In genomic region chr12:123100882-123101281, GRCh38 we compare ENCODE assay signal across 17 cellular contexts. TPM values are rescaled to one million over a fixed set of nuclear protein-coding genes. Genes with fewer than 3 reads are reported as not detected.
DNase-seq lines count a peak whose midpoint lies in the region; ATAC-seq and TF ChIP-seq lines count a peak whose summit lies in the region.
"Had no signal": no experiment of that assay in that cellular context is flagged by ENCODE, and none has a peak within 500 bp of the region (broad histone marks: within the 10 kb centered on the region; RNA-seq: fewer than 3 reads in every experiment).

No MANE protein-coding gene starts in this region.

- intact Hi-C loops in left ventricle myocardium inferior (cut with micrococcal nuclease) (no loop called here), cardiac septum (cut with DNase I) (no loop called here), left lung (cut with DNase I) (no loop called here), ascending aorta (cut with DNase I) (no loop called here)

- H3K9me3 ChIP-seq in left ventricle myocardium inferior (replicated peaks) = no peaks in the 10 kb centered on the region
- H3K9me3 ChIP-seq in CD4-positive, CD25-positive, alpha-beta regulatory T cell (ENCODE audit: control insufficient read depth in 2 of 2, low read length in 2 of 2) = no peaks in the 10 kb centered on the region
- no peaks in the 10 kb centered on the region for H3K9me3 ChIP-seq in left lung
- H3K9me3 ChIP-seq in ascending aorta = no peaks in the 10 kb centered on the region

- H3K4me3 Mint-ChIP-seq in CD4-positive, CD25-positive, alpha-beta regulatory T cell = no peak overlapping the region
- H3K4me3 Mint-ChIP-seq: CD8-positive, alpha-beta T cell; GM23338 had no signal

- H3K36me3 ChIP-seq in left ventricle myocardium inferior = no peaks in the 10 kb centered on the region
- H3K36me3 ChIP-seq in CD4-positive, CD25-positive, alpha-beta regulatory T cell (ENCODE audit: control insufficient read depth, insufficient read depth, low read length) = peaks cover 2% of the 10 kb centered on the region
- H3K36me3 ChIP-seq in left lung = no peaks in the 10 kb centered on the region
- H3K36me3 ChIP-seq in ascending aorta = no peaks in the 10 kb centered on the region

- TF ChIP-seq CTCF in left ventricle myocardium inferior (IDR thresholded peaks at IDR 0.05; ENCODE audit: borderline replicate concordance) (no peak), left lung (IDR thresholded peaks at IDR 0.05) (no peak), foreskin keratinocyte (conservative IDR thresholded peaks at IDR 0.05) (no peak), ascending aorta (IDR thresholded peaks at IDR 0.05) (no peak)

- H3K27ac ChIP-seq in left ventricle myocardium inferior (replicated peaks) (peak overlapping the region; percentile 91), left lung (peak overlapping the region; percentile 33), foreskin keratinocyte (no peak overlapping the region), ascending aorta (no peak overlapping the region)
- no peak overlapping the region for H3K27ac ChIP-seq in CD4-positive, CD25-positive, alpha-beta regulatory T cell (ENCODE audit: insufficient read depth, low read length, poor library complexity, severe bottlenecking)
- H3K27ac ChIP-seq: C4-2B, HL-60 had no signal

- DNase-seq in left ventricle myocardium inferior (no peak), cardiac septum (ENCODE audit: low spot score) (no peak), left lung (no peak), foreskin keratinocyte (no peak), ascending aorta (ENCODE audit: low spot score in 2 of 2) (no peak)
- DNase-seq in CD4-positive, CD25-positive, alpha-beta regulatory T cell = no peak
- DNase-seq in activated CD4-positive, alpha-beta T cell treated with anti-CD3 and anti-CD28 coated beads for 4 hours = no peak
- DNase-seq: ACHN; CD8-positive, alpha-beta T cell; COR-L47; DMS153; EL; H7 had no signal

- H3K27ac Mint-ChIP-seq in CD4-positive, CD25-positive, alpha-beta regulatory T cell = peak overlapping the region; percentile 14 to 62 (median 52)
- H3K27ac Mint-ChIP-seq: CD8-positive, alpha-beta T cell; GM23338 had no signal

- no peak for ATAC-seq in CD4-positive, CD25-positive, alpha-beta regulatory T cell (ENCODE audit: low read depth in 2 of 2)
- peak; percentile 73 for ATAC-seq in left lung
- no peak for ATAC-seq in foreskin keratinocyte
- ATAC-seq: CD8-positive, alpha-beta T cell had no signal

- H3K27me3 ChIP-seq in left ventricle myocardium inferior (ENCODE audit: low read depth) (no peaks in the 10 kb centered on the region), left lung (no peaks in the 10 kb centered on the region), foreskin keratinocyte (no peaks in the 10 kb centered on the region), ascending aorta (no peaks in the 10 kb centered on the region)
- no peaks in the 10 kb centered on the region for H3K27me3 ChIP-seq in CD4-positive, CD25-positive, alpha-beta regulatory T cell (ENCODE audit: control insufficient read depth, insufficient read depth, low read length)

- no peaks in the 10 kb centered on the region for H3K27me3 Mint-ChIP-seq in CD4-positive, CD25-positive, alpha-beta regulatory T cell

- no peaks in the 10 kb centered on the region for H3K9me3 Mint-ChIP-seq in CD4-positive, CD25-positive, alpha-beta regulatory T cell
- H3K9me3 Mint-ChIP-seq: CD8-positive, alpha-beta T cell; GM23338; IgD-negative memory B cell had no signal

- peaks cover 97% of the 10 kb centered on the region for H3K4me1 ChIP-seq in left ventricle myocardium inferior
- H3K4me1 ChIP-seq in CD4-positive, CD25-positive, alpha-beta regulatory T cell (ENCODE audit: control insufficient read depth, insufficient read depth, low read length, poor library complexity, severe bottlenecking) = peaks cover 25% of the 10 kb centered on the region
- peaks cover 3 to 55% of the 10 kb centered on the region in 2 donors for H3K4me1 ChIP-seq in left lung
- H3K4me1 ChIP-seq in foreskin keratinocyte = no peaks in the 10 kb centered on the region
- H3K4me1 ChIP-seq in ascending aorta = peaks cover 4 to 17% of the 10 kb centered on the region in 2 donors

- peaks cover 29% of the 10 kb centered on the region for H3K36me3 Mint-ChIP-seq in CD4-positive, CD25-positive, alpha-beta regulatory T cell
- H3K36me3 Mint-ChIP-seq: IgD-negative memory B cell had no signal

- H3K4me1 Mint-ChIP-seq in CD4-positive, CD25-positive, alpha-beta regulatory T cell = peaks cover 10 to 70% (median 38%) of the 10 kb centered on the region in 4 donors

- H3K4me3 ChIP-seq in left ventricle myocardium inferior (no peak overlapping the region), left lung (no peak overlapping the region), ascending aorta (no peak overlapping the region)
- H3K4me3 ChIP-seq in CD4-positive, CD25-positive, alpha-beta regulatory T cell (ENCODE audit: low read depth, low read length) = no peak overlapping the region
- H3K4me3 ChIP-seq: GM23338 had no signal

RNA-seq across cellular contexts. Expression of gene PITPNM2, which starts 50.0 kb away (rescaled TPM):
- total RNA-seq in left ventricle myocardium inferior = 18.4 TPM
- 22.2 TPM for total RNA-seq in cardiac septum
- total RNA-seq in CD4-positive, CD25-positive, alpha-beta regulatory T cell = 57.2 TPM
- polyA plus RNA-seq in CD4-positive, CD25-positive, alpha-beta regulatory T cell = 1 to 10 TPM; 2.2 to 4.5 (median 3.9) TPM
- total RNA-seq in left lung = 10 to 100 TPM; 22.8 to 30.8 TPM
- 3.1 and 3.8 TPM in 2 replicates for total RNA-seq in foreskin keratinocyte
- 1.8 and 2.2 TPM in 2 replicates for polyA plus RNA-seq in foreskin keratinocyte
- total RNA-seq in ascending aorta = 8.4 TPM

Comparison
In these comparisons a context has a peak if more than half of its experiments do, and no peak if none do; other contexts are left out.
1. H3K27ac ChIP-seq: peak in left ventricle myocardium inferior (single experiment) and left lung (2 of 2); none in CD4-positive, CD25-positive, alpha-beta regulatory T cell (single experiment), foreskin keratinocyte (single experiment) and ascending aorta (0 of 2).